Comparison of ENCODE assay signal across 10 cellular contexts in genomic region chr6:157644043-157644810, GRCh38.
DNase-seq lines count a peak whose midpoint lies in the region; ATAC-seq and TF ChIP-seq lines count a peak whose summit lies in the region.
"Had no signal": no experiment of that assay in that cellular context is flagged by ENCODE, and none has a peak within 500 bp of the region (broad histone marks: within the 10 kb centered on the region; RNA-seq: fewer than 3 reads in every experiment).

No MANE protein-coding gene starts in this region.

- no peak overlapping the region for H3K27ac Mint-ChIP-seq in WTC11
- no peak overlapping the region for H3K27ac Mint-ChIP-seq in activated T-helper 2 cell treated with anti-CD3 and anti-CD28 coated beads, Interferon-gamma antibody, Interleukin-2, Interleukin-4, amounts not matched to agents 10 μg/mL and 5 μg/mL and 100 μg/mL, durations not matched to agents 14 hours and 24 hours and 36 hours
- H3K27ac Mint-ChIP-seq: nephron had no signal

- H3K27me3 Mint-ChIP-seq in WTC11 (ENCODE audit: low read depth) = no peaks in the 10 kb centered on the region
- peaks cover 9% of the 10 kb centered on the region for H3K27me3 Mint-ChIP-seq in activated T-helper 2 cell treated with anti-CD3 and anti-CD28 coated beads, Interferon-gamma antibody, Interleukin-2, Interleukin-4, amounts not matched to agents 10 μg/mL and 5 μg/mL and 100 μg/mL, durations not matched to agents 14 hours and 24 hours and 36 hours (ENCODE audit: low read depth)

- H3K36me3 Mint-ChIP-seq in WTC11 = peaks cover 8% of the 10 kb centered on the region; the same call in 1 of the 2 replicates
- H3K36me3 Mint-ChIP-seq in activated T-helper 2 cell treated with anti-CD3 and anti-CD28 coated beads, Interferon-gamma antibody, Interleukin-2, Interleukin-4, amounts not matched to agents 10 μg/mL and 5 μg/mL and 100 μg/mL, durations not matched to agents 14 hours and 24 hours and 36 hours (ENCODE audit: low read depth) = peaks cover 10% of the 10 kb centered on the region

- TF ChIP-seq CTCF in WTC11 (IDR thresholded peaks at IDR 0.05) (no peak), fibroblast of the aortic adventitia (IDR thresholded peaks at IDR 0.05; ENCODE audit: insufficient read depth, low read length) (peak; percentile 56)

- POLR2A ChIA-PET in WTC11 (lab: Charles Lee) = no interaction called here

- no peak overlapping the region for H3K4me3 Mint-ChIP-seq in WTC11
- H3K4me3 Mint-ChIP-seq in activated T-helper 2 cell treated with anti-CD3 and anti-CD28 coated beads, Interferon-gamma antibody, Interleukin-2, Interleukin-4, amounts not matched to agents 10 μg/mL and 5 μg/mL and 100 μg/mL, durations not matched to agents 14 hours and 24 hours and 36 hours (ENCODE audit: low read depth) = no peak overlapping the region
- H3K4me3 Mint-ChIP-seq: CD8-positive, alpha-beta memory T cell; nephron had no signal

- H3K4me1 Mint-ChIP-seq in WTC11 = peaks cover 10% of the 10 kb centered on the region
- H3K4me1 Mint-ChIP-seq in activated T-helper 2 cell treated with anti-CD3 and anti-CD28 coated beads, Interferon-gamma antibody, Interleukin-2, Interleukin-4, amounts not matched to agents 10 μg/mL and 5 μg/mL and 100 μg/mL, durations not matched to agents 14 hours and 24 hours and 36 hours (ENCODE audit: low read depth) = peaks cover 14% of the 10 kb centered on the region

- intact Hi-C loops in activated T-helper 2 cell treated with anti-CD3 and anti-CD28 coated beads, Interferon-gamma antibody, Interleukin-2, Interleukin-4, amounts not matched to agents 10 μg/mL and 5 μg/mL and 100 μg/mL, durations not matched to agents 14 hours and 24 hours and 36 hours (cut with micrococcal nuclease) = no loop called here

- H3K9me3 Mint-ChIP-seq in WTC11 = no peaks in the 10 kb centered on the region
- H3K9me3 Mint-ChIP-seq in activated T-helper 2 cell treated with anti-CD3 and anti-CD28 coated beads, Interferon-gamma antibody, Interleukin-2, Interleukin-4, amounts not matched to agents 10 μg/mL and 5 μg/mL and 100 μg/mL, durations not matched to agents 14 hours and 24 hours and 36 hours = no peaks in the 10 kb centered on the region
- H3K9me3 Mint-ChIP-seq: CD8-positive, alpha-beta memory T cell; nephron had no signal

- CTCF ChIA-PET in WTC11 (lab: Charles Lee) = no interaction called here

- DNase-seq in activated CD8-positive, alpha-beta memory T cell treated with anti-CD3 and anti-CD28 coated beads for 24 hours = peak; percentile 67
- no peak for DNase-seq in activated CD8-positive, alpha-beta memory T cell treated with anti-CD3 and anti-CD28 coated beads, Interleukin-2, amount 50 U/mL, for 48 hours
- DNase-seq in WTC11 (ENCODE audit: low spot score) (no peak), fibroblast of the aortic adventitia (ENCODE audit: low read depth) (peak; percentile 51), superior temporal gyrus (ENCODE audit: extremely low spot score) (peak; percentile 58), HuH-7 (ENCODE audit: low spot score) (no peak)
- DNase-seq in activated T-helper 2 cell treated with anti-CD3 and anti-CD28 coated beads, Interferon-gamma antibody, Interleukin-2, Interleukin-4, amounts not matched to agents 10 μg/mL and 5 μg/mL and 100 μg/mL, durations not matched to agents 14 hours and 24 hours and 36 hours (ENCODE audit: low spot score) = no peak

- ATAC-seq in WTC11 (peak; percentile 59; the same call in 1 of the 2 replicates), GM21381 (IDR thresholded peaks at IDR 0.05; ENCODE audit: unreplicated experiment) (no peak)

- H3K4me3 ChIP-seq in fibroblast of the aortic adventitia (ENCODE audit: low read depth, low read length) = no peak overlapping the region

TF ChIP-seq in WTC11, 78 proteins besides CTCF, POLR2A, EP300 and RAD21:
- no peak for TF ChIP-seq HMGA2 (CRISPR knock-in tag; IDR thresholded peaks at IDR 0.05)
- TF ChIP-seq CDX4 (CRISPR knock-in tag; IDR thresholded peaks at IDR 0.05; ENCODE audit: borderline replicate concordance) = no peak
- no peak for TF ChIP-seq CBFB (CRISPR knock-in tag; IDR thresholded peaks at IDR 0.05; ENCODE audit: low read depth)
- TF ChIP-seq MXD4 (CRISPR knock-in tag; IDR thresholded peaks at IDR 0.05; ENCODE audit: borderline replicate concordance) = no peak
- TF ChIP-seq GTF2I (CRISPR knock-in tag; conservative IDR thresholded peaks at IDR 0.05) = no peak
- TF ChIP-seq ZNF281 (CRISPR knock-in tag; IDR thresholded peaks at IDR 0.05) = no peak
- TF ChIP-seq FOXP4 (CRISPR knock-in tag; IDR thresholded peaks at IDR 0.05) = no peak
- no peak for TF ChIP-seq SMAD4 (CRISPR knock-in tag; IDR thresholded peaks at IDR 0.05)
- no peak for TF ChIP-seq TEAD1 (CRISPR knock-in tag; IDR thresholded peaks at IDR 0.05)

Comparison
In these comparisons a context has a peak if more than half of its experiments do, and no peak if none do; other contexts are left out.
1. DNase-seq: peak in activated CD8-positive, alpha-beta memory T cell treated with anti-CD3 and anti-CD28 coated beads for 24 hours (single experiment), fibroblast of the aortic adventitia (single experiment) and superior temporal gyrus (single experiment); none in activated CD8-positive, alpha-beta memory T cell treated with anti-CD3 and anti-CD28 coated beads, Interleukin-2, amount 50 U/mL, for 48 hours (single experiment), WTC11 (single experiment), activated T-helper 2 cell treated with anti-CD3 and anti-CD28 coated beads, Interferon-gamma antibody, Interleukin-2, Interleukin-4, amounts not matched to agents 10 μg/mL and 5 μg/mL and 100 μg/mL, durations not matched to agents 14 hours and 24 hours and 36 hours (single experiment) and HuH-7 (single experiment).